8 cellular contexts compared by ENCODE assay signal in the genomic region with DNA sequence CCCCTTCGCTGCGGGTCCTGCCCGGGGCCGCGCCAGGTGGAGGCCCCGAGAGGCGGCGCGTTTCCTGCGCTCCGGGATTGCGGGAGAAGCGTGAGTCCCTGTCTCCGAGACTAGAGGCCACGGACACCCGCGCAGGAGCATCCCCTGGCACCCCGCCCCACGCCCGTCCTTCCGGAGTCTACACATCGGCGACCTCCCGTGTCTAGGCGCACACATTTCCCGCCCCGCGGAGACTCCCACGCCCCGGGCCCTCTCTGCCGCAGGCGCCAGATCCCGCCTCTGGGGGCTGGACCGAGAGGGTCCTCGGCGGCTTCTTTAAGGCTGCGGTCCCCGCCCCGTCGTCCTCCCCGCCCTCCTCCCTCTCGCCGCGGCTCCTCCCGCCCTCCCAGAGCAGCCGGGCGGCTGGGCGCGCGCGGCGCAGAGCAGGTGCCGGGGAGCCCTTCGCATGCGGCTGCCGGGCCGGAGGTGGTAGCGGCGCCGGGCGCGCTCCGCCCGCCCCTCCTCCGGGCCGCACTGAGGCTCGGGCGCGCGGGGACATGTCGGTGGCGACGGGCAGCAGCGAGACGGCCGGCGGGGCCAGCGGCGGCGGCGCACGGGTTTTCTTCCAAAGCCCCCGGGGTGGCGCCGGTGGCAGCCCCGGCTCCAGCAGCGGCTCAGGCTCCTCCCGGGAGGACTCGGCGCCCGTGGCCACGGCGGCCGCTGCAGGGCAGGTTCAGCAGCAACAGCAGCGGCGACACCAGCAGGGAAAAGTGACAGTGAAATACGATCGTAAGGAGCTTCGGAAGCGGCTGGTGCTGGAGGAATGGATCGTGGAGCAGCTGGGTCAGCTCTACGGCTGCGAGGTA. TPM values are rescaled to one million over a fixed set of nuclear protein-coding genes. Genes with fewer than 3 reads are reported as not detected.
A peak's percentile ranks its signal among the peaks of the same experiment; 100 is the strongest.
DNase-seq lines count a peak whose midpoint lies in the region; ATAC-seq, FAIRE-seq and TF ChIP-seq lines count a peak whose summit lies in the region.

A gene with protein sequence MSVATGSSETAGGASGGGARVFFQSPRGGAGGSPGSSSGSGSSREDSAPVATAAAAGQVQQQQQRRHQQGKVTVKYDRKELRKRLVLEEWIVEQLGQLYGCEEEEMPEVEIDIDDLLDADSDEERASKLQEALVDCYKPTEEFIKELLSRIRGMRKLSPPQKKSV (plus strand): TSS at position 388 of the 845 bp plus-strand sequence. CDS start 149 bp downstream, at position 537.

- H3K27me3 Mint-ChIP-seq in chondrocyte (ENCODE audit: low read depth): peaks cover 41% of the 10 kb centered on the region
- H3K27me3 Mint-ChIP-seq in stimulated activated memory B cell treated with anti-CD40 and anti-IgM and Interleukin-4, amounts not matched to agents 10 μg/mL and 1 μg/mL and 100 μg/mL, for 72 hours: peaks cover 45% of the 10 kb centered on the region

- H3K4me2 ChIP-seq in HepG2 (ENCODE audit: low read depth, low read length): peak within 1 kb of the TSS; percentile 18; the same call in 1 of the 2 replicates

- H3K4me3 Mint-ChIP-seq in chondrocyte (ENCODE audit: unreplicated experiment): peak within 1 kb of the TSS; percentile 73
- H3K4me3 Mint-ChIP-seq in stimulated activated memory B cell treated with anti-CD40 and anti-IgM and Interleukin-4, amounts not matched to agents 10 μg/mL and 1 μg/mL and 100 μg/mL, for 72 hours: peak within 1 kb of the TSS; percentile 71

- H3K36me3 Mint-ChIP-seq in chondrocyte (ENCODE audit: low read depth): no peaks in the 10 kb centered on the region
- no peaks in the 10 kb centered on the region for H3K36me3 Mint-ChIP-seq in stimulated activated memory B cell treated with anti-CD40 and anti-IgM and Interleukin-4, amounts not matched to agents 10 μg/mL and 1 μg/mL and 100 μg/mL, for 72 hours

- TF ChIP-seq EP300 in HepG2 (IDR thresholded peaks at IDR 0.05; ENCODE audit: low read depth in 2 of 2, low read length in 2 of 2) (no peak), HepG2 (CRISPR knock-in tag; IDR thresholded peaks at IDR 0.05; ENCODE audit: borderline replicate concordance) (no peak)

- H3K4me1 ChIP-seq in HepG2 (ENCODE audit: insufficient read depth, low read length): no peaks in the 10 kb centered on the region

- H3K4me3 ChIP-seq in HepG2 (replicated peaks in 1 of 3; ENCODE audit: insufficient read depth in 1 of 3, low read depth in 2 of 3, low read length in 3 of 3): peak within 1 kb of the TSS in 1 of 3 experiments; percentile 15; a peak in 2 of 6 replicates

- TF ChIP-seq RAD21 in HepG2 (CRISPR knock-in tag; IDR thresholded peaks at IDR 0.05): no peak

- peaks cover 4 to 52% of the 10 kb centered on the region in 2 experiments for H3K27me3 ChIP-seq in HepG2 (ENCODE audit: control insufficient read depth in 1 of 2, insufficient read depth in 2 of 2, low read length in 2 of 2)

- H4K20me1 ChIP-seq in HepG2 (ENCODE audit: insufficient read depth, low read length): no peaks in the 10 kb centered on the region

- no TSS peak for BruUV-seq in HepG2 (replicated peaks; lab: Mats Ljungman, UMichigan)

- TF ChIP-seq CTCF in chondrocyte (IDR thresholded peaks at IDR 0.05): no peak
- TF ChIP-seq CTCF in HepG2 (CRISPR knock-in tag; IDR thresholded peaks at IDR 0.05): no peak

- peaks cover 19% of the 10 kb centered on the region for H3K4me1 Mint-ChIP-seq in chondrocyte (ENCODE audit: low read depth)
- H3K4me1 Mint-ChIP-seq in stimulated activated memory B cell treated with anti-CD40 and anti-IgM and Interleukin-4, amounts not matched to agents 10 μg/mL and 1 μg/mL and 100 μg/mL, for 72 hours: peaks cover 39% of the 10 kb centered on the region

- no peaks in the 10 kb centered on the region for H3K36me3 ChIP-seq in HepG2 (replicated peaks in 1 of 2; ENCODE audit: control insufficient read depth in 1 of 2, insufficient read depth in 2 of 2, low read length in 2 of 2)

- no peak within 1 kb of the TSS for H2AFZ ChIP-seq in HepG2 (ENCODE audit: low read length)

- no peaks in the 10 kb centered on the region for H3K79me2 ChIP-seq in HepG2 (ENCODE audit: insufficient read depth, low read length)

- CTCF ChIA-PET in HepG2 (lab: Yijun Ruan, JAX; ENCODE audit: low intra/inter-chr PET ratio, low total read pairs): no interaction called here

- ATAC-seq in HepG2 (peak; percentile 74), GM19035 (IDR thresholded peaks at IDR 0.05; ENCODE audit: unreplicated experiment) (no peak)
- peak; percentile 69 for ATAC-seq in stimulated activated memory B cell treated with anti-CD40 and anti-IgM and Interleukin-4, amounts not matched to agents 10 μg/mL and 1 μg/mL and 100 μg/mL, for 72 hours

- POLR2A ChIA-PET in HepG2 (lab: Yijun Ruan, JAX): no interaction called here

- intact Hi-C loops in HepG2 (cut with micrococcal nuclease; ENCODE audit: unreplicated experiment): no loop called here

- no peaks in the 10 kb centered on the region for H3K9me3 Mint-ChIP-seq in chondrocyte (ENCODE audit: low read depth)
- H3K9me3 Mint-ChIP-seq in stimulated activated memory B cell treated with anti-CD40 and anti-IgM and Interleukin-4, amounts not matched to agents 10 μg/mL and 1 μg/mL and 100 μg/mL, for 72 hours: peaks cover 8% of the 10 kb centered on the region

- no peak for TF ChIP-seq POLR2A in HepG2 (IDR thresholded peaks at IDR 0.05; ENCODE audit: insufficient read depth in 1 of 2, low read depth in 2 of 2, low read length in 2 of 2)

- peak; percentile 4 for DNase-seq in stimulated activated CD4-positive, alpha-beta T cell treated with anti-CD3 and anti-CD28 coated beads, Interleukin-12 subunit alpha, Interleukin-12 subunit beta, amount 100 ng/mL, for 4 hours
- DNase-seq in stimulated activated CD4-positive, alpha-beta T cell treated with anti-CD3 and anti-CD28 coated beads, Interleukin-1b, Interleukin-23, amount 100 ng/mL, for 48 hours: no peak
- DNase-seq in RCC 7860 (ENCODE audit: low spot score) (peak; percentile 23), chondrocyte (ENCODE audit: low spot score) (no peak), HepG2 (ENCODE audit: low spot score) (no peak), dedifferentiated amniotic fluid mesenchymal stem cell (ENCODE audit: extremely low spot score) (no peak)

- no peak within 1 kb of the TSS for H3K9ac ChIP-seq in HepG2 (ENCODE audit: insufficient read depth, low read depth, low read length)

- no peak within 1 kb of the TSS for H3K27ac ChIP-seq in HepG2 (ENCODE audit: extremely low read length, insufficient read depth, low read length)

- FAIRE-seq in RCC 7860 (lab: Jason Lieb, UNC): no peak
- no peak for FAIRE-seq in HepG2 (lab: Jason Lieb, UNC)

- 11% methylated on average over 32 of the region's 103 CpGs for WGBS in HepG2 (ENCODE audit: low lambda C conversion rate)

- in situ Hi-C loops in HepG2 (cut with HindIII; ENCODE audit: extremely low pct_ligation_motif_present, low pct_unique_long_range_greater_than_20kb): no loop called here

- peak within 1 kb of the TSS; percentile 83 for H3K27ac Mint-ChIP-seq in chondrocyte (ENCODE audit: unreplicated experiment)
- H3K27ac Mint-ChIP-seq in stimulated activated memory B cell treated with anti-CD40 and anti-IgM and Interleukin-4, amounts not matched to agents 10 μg/mL and 1 μg/mL and 100 μg/mL, for 72 hours: no peak within 1 kb of the TSS

- H3K9me3 ChIP-seq in HepG2 (ENCODE audit: low read length): no peaks in the 10 kb centered on the region

TF ChIP-seq in HepG2, 621 proteins besides CTCF, POLR2A, EP300 and RAD21 (continues in another document):
- no peak for TF ChIP-seq HNRNPUL1 (IDR thresholded peaks at IDR 0.05; ENCODE audit: low read depth, low read length)
- TF ChIP-seq, protein P1, sequence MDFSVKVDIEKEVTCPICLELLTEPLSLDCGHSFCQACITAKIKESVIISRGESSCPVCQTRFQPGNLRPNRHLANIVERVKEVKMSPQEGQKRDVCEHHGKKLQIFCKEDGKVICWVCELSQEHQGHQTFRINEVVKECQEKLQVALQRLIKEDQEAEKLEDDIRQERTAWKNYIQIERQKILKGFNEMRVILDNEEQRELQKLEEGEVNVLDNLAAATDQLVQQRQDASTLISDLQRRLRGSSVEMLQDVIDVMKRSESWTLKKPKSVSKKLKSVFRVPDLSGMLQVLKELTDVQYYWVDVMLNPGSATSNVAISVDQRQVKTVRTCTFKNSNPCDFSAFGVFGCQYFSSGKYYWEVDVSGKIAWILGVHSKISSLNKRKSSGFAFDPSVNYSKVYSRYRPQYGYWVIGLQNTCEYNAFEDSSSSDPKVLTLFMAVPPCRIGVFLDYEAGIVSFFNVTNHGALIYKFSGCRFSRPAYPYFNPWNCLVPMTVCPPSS (IDR thresholded peaks at IDR 0.05): no peak
- TF ChIP-seq ZNF446 (CRISPR knock-in tag; IDR thresholded peaks at IDR 0.05): no peak
- TF ChIP-seq ZNF263 (CRISPR knock-in tag; IDR thresholded peaks at IDR 0.05): peak; percentile 97
- no peak for TF ChIP-seq ZNF7 (CRISPR knock-in tag; IDR thresholded peaks at IDR 0.05)
- TF ChIP-seq ZNF563 (CRISPR knock-in tag; IDR thresholded peaks at IDR 0.05): no peak

RNA-seq across cellular contexts. Expression of the gene that starts here (rescaled TPM):
- 1.5 to 3.4 TPM (median 3.3 TPM) in 3 replicates for total RNA-seq in chondrocyte
- not detected in 2 replicates for total RNA-seq in HepG2 (2016; rRNA removed; fragmentation: Illumina TruSeq; extraction: Trizol)
- not detected in 2 replicates for total RNA-seq in HepG2 (2016; cell fraction: cytosol; rRNA removed; fragmentation: Illumina TruSeq; extraction: Trizol; ENCODE audit: low read depth)
- not detected in 2 replicates for total RNA-seq in HepG2 (2016; cell fraction: insoluble cytoplasmic fraction; rRNA removed; fragmentation: Illumina TruSeq; extraction: Trizol)
- total RNA-seq in HepG2 (2016; cell fraction: membrane; rRNA removed; fragmentation: Illumina TruSeq; extraction: Trizol): not detected in 2 replicates
- not detected in 2 replicates for total RNA-seq in HepG2 (2016; cell fraction: nucleus; rRNA removed; fragmentation: Illumina TruSeq; extraction: Trizol)
- not detected in 2 replicates for polyA plus RNA-seq in HepG2 (2011; rRNA removed)
- polyA plus RNA-seq in HepG2 (2011; cell fraction: cytosol; rRNA removed): not detected in 2 replicates
- not detected in 2 replicates for polyA plus RNA-seq in HepG2 (2011; cell fraction: nucleus; rRNA removed)
- not detected in 2 replicates for polyA plus RNA-seq in HepG2 (2012)
- polyA plus RNA-seq in HepG2 (2016; cell fraction: cytosol; fragmentation: Illumina TruSeq; extraction: Trizol; ENCODE audit: low read depth): not detected in 2 replicates
- polyA plus RNA-seq in HepG2 (2016; cell fraction: insoluble cytoplasmic fraction; fragmentation: Illumina TruSeq; extraction: Trizol; ENCODE audit: low read depth): not detected in 2 replicates
- polyA plus RNA-seq in HepG2 (2016; cell fraction: membrane; fragmentation: Illumina TruSeq; extraction: Trizol; ENCODE audit: low read depth): not detected in 2 replicates
- not detected in 2 replicates for polyA plus RNA-seq in HepG2 (2016; cell fraction: nucleus; fragmentation: Illumina TruSeq; extraction: Trizol; ENCODE audit: insufficient read depth, low read depth)
- polyA minus RNA-seq in HepG2 (2011; rRNA and poly(A)+ RNA removed; ENCODE audit: low replicate concordance): not detected in 2 replicates
- polyA minus RNA-seq in HepG2 (2011; cell fraction: cytosol; rRNA and poly(A)+ RNA removed): not detected in 2 replicates
- not detected in 2 replicates for polyA minus RNA-seq in HepG2 (2011; cell fraction: nucleus; rRNA and poly(A)+ RNA removed)

Comparison
In these comparisons a context has a peak if more than half of its experiments do, and no peak if none do; other contexts are left out.
1. DNase-seq: peak in stimulated activated CD4-positive, alpha-beta T cell treated with anti-CD3 and anti-CD28 coated beads, Interleukin-12 subunit alpha, Interleukin-12 subunit beta, amount 100 ng/mL, for 4 hours (single experiment) and RCC 7860 (single experiment); none in stimulated activated CD4-positive, alpha-beta T cell treated with anti-CD3 and anti-CD28 coated beads, Interleukin-1b, Interleukin-23, amount 100 ng/mL, for 48 hours (single experiment), chondrocyte (single experiment), HepG2 (single experiment) and dedifferentiated amniotic fluid mesenchymal stem cell (single experiment).
2. Peak in ATAC-seq and H3K4me2 ChIP-seq in HepG2; RNA of the gene not detected or under 1 TPM.